1 cellular context compared by ENCODE assay signal in genomic region chr1:6446665-6447015, GRCh38.
TF ChIP-seq lines count a peak whose summit lies in the region.

No MANE protein-coding gene starts in this region.

TF ChIP-seq in WTC11, 78 proteins besides CTCF, POLR2A, EP300 and RAD21 (continued from another document):
- TF ChIP-seq ZSCAN18 (CRISPR knock-in tag; IDR thresholded peaks at IDR 0.05) (no peak), ZNF317 (CRISPR knock-in tag; IDR thresholded peaks at IDR 0.05; ENCODE audit: borderline replicate concordance, low read depth) (no peak), ZNF425 (CRISPR knock-in tag; conservative IDR thresholded peaks at IDR 0.05) (no peak), ZNF263 (CRISPR knock-in tag; IDR thresholded peaks at IDR 0.05; ENCODE audit: low read depth) (no peak; the same call in 1 of the 2 replicates)
